21 cellular contexts compared by ENCODE assay signal in the genomic region with DNA sequence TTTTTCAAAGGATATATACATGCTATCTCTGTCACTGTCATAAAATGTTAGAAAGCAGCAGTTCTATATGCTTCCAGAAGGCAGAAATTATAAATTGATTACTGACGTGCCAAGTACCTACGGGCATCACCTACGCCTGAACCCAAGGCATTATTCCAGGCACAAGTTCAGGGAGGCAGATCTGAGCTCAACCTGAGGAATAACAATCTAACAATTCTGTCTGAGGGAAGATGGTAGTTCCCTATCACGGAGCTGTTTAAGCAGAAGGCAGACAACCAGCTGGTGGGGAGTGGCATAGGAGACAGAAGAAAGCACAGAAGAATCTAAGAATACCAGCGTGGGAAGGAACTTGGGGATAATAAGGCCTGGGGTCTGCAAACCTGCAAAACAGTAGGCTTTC. TPM values are rescaled to one million over a fixed set of nuclear protein-coding genes. Genes with fewer than 3 reads are reported as not detected.
A peak's percentile ranks its signal among the peaks of the same experiment; 100 is the strongest.
DNase-seq lines count a peak whose midpoint lies in the region; ATAC-seq and TF ChIP-seq lines count a peak whose summit lies in the region.
"Had no signal": no experiment of that assay in that cellular context is flagged by ENCODE, and none has a peak within 500 bp of the region (broad histone marks: within the 10 kb centered on the region; RNA-seq: fewer than 3 reads in every experiment).

No MANE protein-coding gene starts in this region.

- no peaks in the 10 kb centered on the region for H3K27me3 Mint-ChIP-seq in activated T-cell treated with anti-CD3 and anti-CD28 coated beads, Interleukin-2, amount 50 U/mL, for 24 hours
- H3K27me3 Mint-ChIP-seq in activated T-helper 17 cell treated with anti-CD3 and anti-CD28 coated beads, Interleukin-2, amount 50 U/mL, for 72 hours: no peaks in the 10 kb centered on the region
- peaks cover 4% of the 10 kb centered on the region for H3K27me3 Mint-ChIP-seq in glutamatergic neuron (ENCODE audit: unreplicated experiment)
- H3K27me3 Mint-ChIP-seq: natural killer cell treated with Interleukin-12 subunit alpha and Interleukin-12 subunit beta and Interleukin-15 and Interleukin-18, amount 100 ng/mL, for 72 hours had no signal

- no peak for ATAC-seq in activated T-helper 17 cell treated with anti-CD3 and anti-CD28 coated beads, Interleukin-2, amount 50 U/mL, for 72 hours (replicated peaks)
- ATAC-seq in lower lobe of right lung: no peak
- ATAC-seq: activated T-cell treated with anti-CD3 and anti-CD28 coated beads, Interleukin-2, amount 50 U/mL, for 4 hours; heart left ventricle; natural killer cell treated with Interleukin-12 subunit alpha and Interleukin-12 subunit beta and Interleukin-15 and Interleukin-18, amount 100 ng/mL, for 72 hours had no signal

- H2AFZ ChIP-seq in GM23248: no peak overlapping the region

- peak overlapping the region; percentile 86 for H3K27ac Mint-ChIP-seq in activated T-cell treated with anti-CD3 and anti-CD28 coated beads, Interleukin-2, amount 50 U/mL, for 24 hours
- H3K27ac Mint-ChIP-seq in activated T-helper 17 cell treated with anti-CD3 and anti-CD28 coated beads, Interleukin-2, amount 50 U/mL, for 72 hours: peak overlapping the region; percentile 90
- no peak overlapping the region for H3K27ac Mint-ChIP-seq in glutamatergic neuron (ENCODE audit: unreplicated experiment)

- H3K9me3 ChIP-seq in lower lobe of right lung: no peaks in the 10 kb centered on the region
- H3K9me3 ChIP-seq in transverse colon: no peaks in the 10 kb centered on the region
- no peaks in the 10 kb centered on the region for H3K9me3 ChIP-seq in GM23248 (ENCODE audit: low read depth)
- H3K9me3 ChIP-seq: heart left ventricle, MG63, prostate gland had no signal

- H3K79me2 ChIP-seq in GM23248 (ENCODE audit: insufficient read depth): peaks cover 67% of the 10 kb centered on the region

- DNase-seq in activated T-cell treated with anti-CD3 and anti-CD28 coated beads, Interleukin-2, amount 50 U/mL, for 24 hours: no peak
- DNase-seq in activated T-cell treated with anti-CD3 and anti-CD28 coated beads for 4 hours (no peak), lower lobe of right lung (no peak), transverse colon (no peak), SKM-1 treated with dmso at 0.1 percent for 144 hours (lab: John Stamatoyannopoulos, UW; ENCODE audit: unreplicated experiment) (no peak), glutamatergic neuron (no peak), GM23248 (no peak)
- DNase-seq: activated T-cell treated with anti-CD3 and anti-CD28 coated beads, Interleukin-2, amount 50 U/mL, for 4 hours; cerebellar nuclear complex; heart left ventricle; immature natural killer cell; MG63; NCI-H1694 treated with DMSO at 0.1 percent for 48 hours; NCI-H446; NK-92 treated with Interleukin-12 subunit alpha and Interleukin-12 subunit beta, amount 100 ng/mL, for 24 hours; small intestine had no signal

- no peaks in the 10 kb centered on the region for H3K9me2 ChIP-seq in GM23248 (ENCODE audit: insufficient read depth)

- no peaks in the 10 kb centered on the region for H3K9me3 Mint-ChIP-seq in activated T-cell treated with anti-CD3 and anti-CD28 coated beads, Interleukin-2, amount 50 U/mL, for 24 hours
- no peaks in the 10 kb centered on the region for H3K9me3 Mint-ChIP-seq in activated T-helper 17 cell treated with anti-CD3 and anti-CD28 coated beads, Interleukin-2, amount 50 U/mL, for 72 hours
- H3K9me3 Mint-ChIP-seq in glutamatergic neuron (ENCODE audit: unreplicated experiment): peaks cover 5% of the 10 kb centered on the region
- H3K9me3 Mint-ChIP-seq: activated T-cell treated with anti-CD3 and anti-CD28 coated beads, Interleukin-2, amount 50 U/mL, for 4 hours; immature natural killer cell; natural killer cell treated with Interleukin-12 subunit alpha and Interleukin-12 subunit beta and Interleukin-15 and Interleukin-18, amount 100 ng/mL, for 72 hours had no signal

- TF ChIP-seq EP300 in transverse colon (IDR thresholded peaks at IDR 0.05; ENCODE audit: low read depth): no peak

- H3K4me2 ChIP-seq in GM23248 (ENCODE audit: unreplicated experiment): no peak overlapping the region

- H3K4me1 Mint-ChIP-seq in activated T-cell treated with anti-CD3 and anti-CD28 coated beads, Interleukin-2, amount 50 U/mL, for 24 hours (ENCODE audit: low read depth): peaks cover 55% of the 10 kb centered on the region
- H3K4me1 Mint-ChIP-seq in activated T-helper 17 cell treated with anti-CD3 and anti-CD28 coated beads, Interleukin-2, amount 50 U/mL, for 72 hours: peaks cover 24% of the 10 kb centered on the region
- peaks cover 20% of the 10 kb centered on the region for H3K4me1 Mint-ChIP-seq in glutamatergic neuron (ENCODE audit: low read depth, unreplicated experiment)

- in situ Hi-C loops in transverse colon (cut with MboI; ENCODE audit: low pct_ligation_motif_present in 1 of 4, low pct_unique_long_range_greater_than_20kb in 1 of 4, low sequenced_read_pairs in 3 of 4): loop anchor here in 2 of 4 donors (5.0 to 25.0 kb wide), 2 partner anchors 168 to 173 kb away; no protein-coding TSS in a partner anchor
- in situ Hi-C loops in GM23248 (cut with MboI): loop anchor here (25.0 kb wide), 1 partner anchor 498 kb away; the partner anchor contains the start of gene AHDC1

- TF ChIP-seq POLR2A in transverse colon (IDR thresholded peaks at IDR 0.05): no peak

- H3K4me3 Mint-ChIP-seq in activated T-cell treated with anti-CD3 and anti-CD28 coated beads, Interleukin-2, amount 50 U/mL, for 24 hours: no peak overlapping the region
- no peak overlapping the region for H3K4me3 Mint-ChIP-seq in activated T-helper 17 cell treated with anti-CD3 and anti-CD28 coated beads, Interleukin-2, amount 50 U/mL, for 72 hours
- no peak overlapping the region for H3K4me3 Mint-ChIP-seq in glutamatergic neuron (ENCODE audit: unreplicated experiment)
- H3K4me3 Mint-ChIP-seq: immature natural killer cell; natural killer cell treated with Interleukin-12 subunit alpha and Interleukin-12 subunit beta and Interleukin-15 and Interleukin-18, amount 100 ng/mL, for 72 hours had no signal

- H3K4me1 ChIP-seq in lower lobe of right lung (peaks cover 91% of the 10 kb centered on the region), transverse colon (peaks cover 40 to 80% (median 54%) of the 10 kb centered on the region in 4 donors), GM23248 (ENCODE audit: insufficient read depth) (peaks cover 54% of the 10 kb centered on the region)

- H3K27me3 ChIP-seq in lower lobe of right lung (ENCODE audit: low read depth) (no peaks in the 10 kb centered on the region), transverse colon (no peaks in the 10 kb centered on the region), GM23248 (replicated peaks; ENCODE audit: insufficient read depth) (no peaks in the 10 kb centered on the region)
- H3K27me3 ChIP-seq: heart left ventricle, MG63 had no signal

- H3K36me3 Mint-ChIP-seq in activated T-cell treated with anti-CD3 and anti-CD28 coated beads, Interleukin-2, amount 50 U/mL, for 24 hours (ENCODE audit: low read depth): peaks cover 25% of the 10 kb centered on the region
- H3K36me3 Mint-ChIP-seq in activated T-helper 17 cell treated with anti-CD3 and anti-CD28 coated beads, Interleukin-2, amount 50 U/mL, for 72 hours (ENCODE audit: low read depth): no peaks in the 10 kb centered on the region
- no peaks in the 10 kb centered on the region for H3K36me3 Mint-ChIP-seq in glutamatergic neuron (ENCODE audit: unreplicated experiment)
- H3K36me3 Mint-ChIP-seq: natural killer cell treated with Interleukin-12 subunit alpha and Interleukin-12 subunit beta and Interleukin-15 and Interleukin-18, amount 100 ng/mL, for 72 hours had no signal

- H3K9ac ChIP-seq in GM23248: no peak overlapping the region

- WGBS in transverse colon (ENCODE audit: low coverage in 1 of 2), 2 donors: 78 to 93% methylated on average over 4 to 5 of the region's 5 CpGs
- WGBS in GM23248 (ENCODE audit: low coverage in 1 of 2, low lambda C conversion rate in 2 of 2, missing lambda C conversion rate in 2 of 2), 2 experiments: 90 to 94% methylated on average over 5 of the region's 5 CpGs

- intact Hi-C loops in lower lobe of right lung (cut with DNase I): no loop called here
- intact Hi-C loops in transverse colon (cut with DNase I; ENCODE audit: low total_unique reads): no loop called here

- H3K4me3 ChIP-seq in lower lobe of right lung (no peak overlapping the region), transverse colon (no peak overlapping the region), GM23248 (no peak overlapping the region)
- H3K4me3 ChIP-seq: heart left ventricle, lung, MG63, prostate gland, SK-N-MC had no signal

- H3F3A ChIP-seq in GM23248 (ENCODE audit: insufficient read depth): peaks cover 45% of the 10 kb centered on the region

- H3K27ac ChIP-seq in lower lobe of right lung: peak overlapping the region; percentile 73
- peak overlapping the region; percentile 75 to 88 (median 80) for H3K27ac ChIP-seq in transverse colon
- no peak overlapping the region for H3K27ac ChIP-seq in GM23248
- H3K27ac ChIP-seq: SK-N-MC had no signal

- TF ChIP-seq CTCF in lower lobe of right lung (IDR thresholded peaks at IDR 0.05): no peak
- TF ChIP-seq CTCF in transverse colon (IDR thresholded peaks at IDR 0.05): no peak
- no peak for TF ChIP-seq CTCF in glutamatergic neuron (IDR thresholded peaks at IDR 0.05; ENCODE audit: partially characterized antibody, unreplicated experiment)

- no peaks in the 10 kb centered on the region for H4K20me1 ChIP-seq in GM23248 (ENCODE audit: insufficient read depth)

- H3K36me3 ChIP-seq in lower lobe of right lung: peaks cover 9% of the 10 kb centered on the region
- peaks cover 0 to 8% (median 0%) of the 10 kb centered on the region in 4 donors for H3K36me3 ChIP-seq in transverse colon
- H3K36me3 ChIP-seq in GM23248 (ENCODE audit: low read depth): no peaks in the 10 kb centered on the region
- H3K36me3 ChIP-seq: MG63, prostate gland had no signal

RNA-seq across cellular contexts. Expression of gene SLC9A1, which starts 40.4 kb away (rescaled TPM):
- total RNA-seq in activated T-helper 17 cell treated with anti-CD3 and anti-CD28 coated beads, Interleukin-2, amount 50 U/mL, for 72 hours: 10 to 100 TPM; 15.3 to 20.6 TPM
- total RNA-seq in lower lobe of right lung (57.7 TPM), transverse colon (100 to 1,000 TPM in 2 of 4 donors, 10 to 100 TPM in 2; 17.9 to 140 (median 101) TPM), glutamatergic neuron (ENCODE audit: unreplicated experiment) (16.7 TPM)
- total RNA-seq in GM23248 (2014; rRNA removed; shearing (Covaris generic)): 8.5 and 12.9 TPM in 2 replicates
- polyA plus RNA-seq in GM23248 (2016; fragmentation: Nextera tagmentation; extraction: Ambion mirVana): 20.0 and 23.7 TPM in 2 replicates
